1 cellular context compared by ENCODE assay signal in the genomic region with DNA sequence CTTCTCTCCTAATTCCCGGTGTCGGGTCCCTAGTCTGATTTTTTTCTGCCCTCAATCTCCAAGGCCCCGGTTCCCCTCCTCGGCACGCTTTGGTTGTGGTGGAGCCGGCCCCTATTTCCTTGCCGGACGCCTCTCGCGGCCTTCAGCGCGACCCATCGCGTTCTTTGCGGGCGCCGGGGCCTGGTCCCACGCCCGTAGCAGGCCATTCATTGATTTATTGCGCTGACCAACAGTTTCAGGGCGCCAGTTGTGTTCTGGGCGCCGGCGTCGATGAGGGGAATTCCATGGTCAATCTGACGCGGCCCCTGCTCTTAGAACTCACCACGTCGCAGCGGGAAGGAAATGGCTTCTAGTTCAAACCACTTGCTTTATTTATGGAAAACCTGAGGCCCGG.
TF ChIP-seq lines count a peak whose summit lies in the region.

No MANE protein-coding gene starts in this region.

TF ChIP-seq in HepG2, 621 proteins besides CTCF, POLR2A, EP300 and RAD21 (continued from another document and continues in another):
- TF ChIP-seq, protein P1, sequence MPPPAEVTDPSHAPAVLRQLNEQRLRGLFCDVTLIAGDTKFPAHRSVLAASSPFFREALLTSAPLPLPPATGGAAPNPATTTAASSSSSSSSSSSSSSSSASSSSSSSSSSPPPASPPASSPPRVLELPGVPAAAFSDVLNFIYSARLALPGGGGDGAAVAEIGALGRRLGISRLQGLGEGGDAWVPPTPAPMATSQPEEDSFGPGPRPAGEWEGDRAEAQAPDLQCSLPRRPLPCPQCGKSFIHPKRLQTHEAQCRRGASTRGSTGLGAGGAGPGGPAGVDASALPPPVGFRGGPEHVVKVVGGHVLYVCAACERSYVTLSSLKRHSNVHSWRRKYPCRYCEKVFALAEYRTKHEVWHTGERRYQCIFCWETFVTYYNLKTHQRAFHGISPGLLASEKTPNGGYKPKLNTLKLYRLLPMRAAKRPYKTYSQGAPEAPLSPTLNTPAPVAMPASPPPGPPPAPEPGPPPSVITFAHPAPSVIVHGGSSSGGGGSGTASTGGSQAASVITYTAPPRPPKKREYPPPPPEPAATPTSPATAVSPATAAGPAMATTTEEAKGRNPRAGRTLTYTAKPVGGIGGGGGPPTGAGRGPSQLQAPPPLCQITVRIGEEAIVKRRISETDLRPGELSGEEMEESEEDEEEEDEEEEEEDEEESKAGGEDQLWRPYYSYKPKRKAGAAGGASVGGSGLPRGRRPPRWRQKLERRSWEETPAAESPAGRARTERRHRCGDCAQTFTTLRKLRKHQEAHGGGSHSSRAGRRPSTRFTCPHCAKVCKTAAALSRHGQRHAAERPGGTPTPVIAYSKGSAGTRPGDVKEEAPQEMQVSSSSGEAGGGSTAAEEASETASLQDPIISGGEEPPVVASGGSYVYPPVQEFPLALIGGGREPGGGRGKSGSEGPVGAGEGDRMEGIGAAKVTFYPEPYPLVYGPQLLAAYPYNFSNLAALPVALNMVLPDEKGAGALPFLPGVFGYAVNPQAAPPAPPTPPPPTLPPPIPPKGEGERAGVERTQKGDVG (CRISPR knock-in tag; IDR thresholded peaks at IDR 0.05; ENCODE audit: borderline replicate concordance): no peak
- TF ChIP-seq, protein P2, sequence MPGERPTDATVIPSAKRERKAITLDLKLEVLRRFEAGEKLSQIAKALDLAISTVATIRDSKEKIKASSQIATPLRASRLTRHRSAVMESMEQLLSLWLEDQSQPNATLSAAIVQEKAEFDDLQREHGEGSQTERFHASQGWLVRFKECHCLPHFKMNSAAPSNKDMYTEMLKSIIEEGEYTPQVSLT (CRISPR knock-in tag; IDR thresholded peaks at IDR 0.05; ENCODE audit: borderline replicate concordance, low read depth): no peak
- TF ChIP-seq ZNF3 (CRISPR knock-in tag; IDR thresholded peaks at IDR 0.05) (no peak; the same call in 1 of the 2 replicates), DNMT3B (CRISPR knock-in tag; conservative IDR thresholded peaks at IDR 0.05) (no peak), FOSL2 (CRISPR knock-in tag; IDR thresholded peaks at IDR 0.05) (no peak), SYNCRIP (IDR thresholded peaks at IDR 0.05; ENCODE audit: insufficient read depth, low read depth, low read length) (no peak), NFKB2 (CRISPR knock-in tag; IDR thresholded peaks at IDR 0.05; ENCODE audit: borderline replicate concordance) (no peak; the same call in 1 of the 2 replicates), ZNF367 (CRISPR knock-in tag; IDR thresholded peaks at IDR 0.05; ENCODE audit: borderline replicate concordance) (peak; percentile 9; the same call in 1 of the 2 replicates), ZFP36L1 (CRISPR knock-in tag; IDR thresholded peaks at IDR 0.05) (no peak), ZNF331 (CRISPR knock-in tag; IDR thresholded peaks at IDR 0.05) (no peak), ZBTB42 (CRISPR knock-in tag; IDR thresholded peaks at IDR 0.05) (no peak; the same call in 1 of the 2 replicates), ARNT2 (CRISPR knock-in tag; IDR thresholded peaks at IDR 0.05; ENCODE audit: low read depth) (no peak), ZNF446 (CRISPR knock-in tag; IDR thresholded peaks at IDR 0.05) (0 out of 2 replicates have a peak, but pooled peaks have one; percentile 29), MXD4 (CRISPR knock-in tag; IDR thresholded peaks at IDR 0.05) (no peak), ZFP36L2 (CRISPR knock-in tag; IDR thresholded peaks at IDR 0.05) (no peak), ZNF652 (CRISPR knock-in tag; IDR thresholded peaks at IDR 0.05; ENCODE audit: borderline replicate concordance, low read depth) (no peak), RFX1 (IDR thresholded peaks at IDR 0.05) (no peak), ZNF160 (CRISPR knock-in tag; IDR thresholded peaks at IDR 0.05) (no peak; the same call in 1 of the 2 replicates), ZNF335 (CRISPR knock-in tag; IDR thresholded peaks at IDR 0.05) (no peak), NONO (IDR thresholded peaks at IDR 0.05) (no peak), NONO (CRISPR knock-in tag; conservative IDR thresholded peaks at IDR 0.05) (no peak), ZNF333 (CRISPR knock-in tag; IDR thresholded peaks at IDR 0.05; ENCODE audit: borderline replicate concordance) (0 out of 2 replicates have a peak, but pooled peaks have one; percentile 3), ARNTL (CRISPR knock-in tag; IDR thresholded peaks at IDR 0.05) (no peak), ZNF746 (CRISPR knock-in tag; IDR thresholded peaks at IDR 0.05) (no peak), PCBP1 (IDR thresholded peaks at IDR 0.05; ENCODE audit: borderline replicate concordance, low read depth, low read length) (peak; percentile 72; the same call in 1 of the 2 replicates), EEA1 (CRISPR knock-in tag; IDR thresholded peaks at IDR 0.05; ENCODE audit: borderline replicate concordance) (no peak), ATF7 (IDR thresholded peaks at IDR 0.05) (no peak), ATF7 (CRISPR knock-in tag; IDR thresholded peaks at IDR 0.05) (no peak), CBX5 (CRISPR knock-in tag; IDR thresholded peaks at IDR 0.05; ENCODE audit: borderline replicate concordance) (0 out of 2 replicates have a peak, but pooled peaks have one; percentile 30), SKI (IDR thresholded peaks at IDR 0.05; ENCODE audit: partially characterized antibody) (no peak), CC2D1A (CRISPR knock-in tag; IDR thresholded peaks at IDR 0.05) (no peak)
- TF ChIP-seq, protein P3, sequence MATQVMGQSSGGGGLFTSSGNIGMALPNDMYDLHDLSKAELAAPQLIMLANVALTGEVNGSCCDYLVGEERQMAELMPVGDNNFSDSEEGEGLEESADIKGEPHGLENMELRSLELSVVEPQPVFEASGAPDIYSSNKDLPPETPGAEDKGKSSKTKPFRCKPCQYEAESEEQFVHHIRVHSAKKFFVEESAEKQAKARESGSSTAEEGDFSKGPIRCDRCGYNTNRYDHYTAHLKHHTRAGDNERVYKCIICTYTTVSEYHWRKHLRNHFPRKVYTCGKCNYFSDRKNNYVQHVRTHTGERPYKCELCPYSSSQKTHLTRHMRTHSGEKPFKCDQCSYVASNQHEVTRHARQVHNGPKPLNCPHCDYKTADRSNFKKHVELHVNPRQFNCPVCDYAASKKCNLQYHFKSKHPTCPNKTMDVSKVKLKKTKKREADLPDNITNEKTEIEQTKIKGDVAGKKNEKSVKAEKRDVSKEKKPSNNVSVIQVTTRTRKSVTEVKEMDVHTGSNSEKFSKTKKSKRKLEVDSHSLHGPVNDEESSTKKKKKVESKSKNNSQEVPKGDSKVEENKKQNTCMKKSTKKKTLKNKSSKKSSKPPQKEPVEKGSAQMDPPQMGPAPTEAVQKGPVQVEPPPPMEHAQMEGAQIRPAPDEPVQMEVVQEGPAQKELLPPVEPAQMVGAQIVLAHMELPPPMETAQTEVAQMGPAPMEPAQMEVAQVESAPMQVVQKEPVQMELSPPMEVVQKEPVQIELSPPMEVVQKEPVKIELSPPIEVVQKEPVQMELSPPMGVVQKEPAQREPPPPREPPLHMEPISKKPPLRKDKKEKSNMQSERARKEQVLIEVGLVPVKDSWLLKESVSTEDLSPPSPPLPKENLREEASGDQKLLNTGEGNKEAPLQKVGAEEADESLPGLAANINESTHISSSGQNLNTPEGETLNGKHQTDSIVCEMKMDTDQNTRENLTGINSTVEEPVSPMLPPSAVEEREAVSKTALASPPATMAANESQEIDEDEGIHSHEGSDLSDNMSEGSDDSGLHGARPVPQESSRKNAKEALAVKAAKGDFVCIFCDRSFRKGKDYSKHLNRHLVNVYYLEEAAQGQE (IDR thresholded peaks at IDR 0.05; ENCODE audit: borderline replicate concordance in 1 of 2, low read depth in 1 of 2, low read length in 2 of 2): peak in 1 of 2 experiments; percentile 55; a peak in 1 of 4 replicates
- TF ChIP-seq, protein P4, sequence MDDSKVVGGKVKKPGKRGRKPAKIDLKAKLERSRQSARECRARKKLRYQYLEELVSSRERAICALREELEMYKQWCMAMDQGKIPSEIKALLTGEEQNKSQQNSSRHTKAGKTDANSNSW (CRISPR knock-in tag; IDR thresholded peaks at IDR 0.05; ENCODE audit: borderline replicate concordance): no peak
- TF ChIP-seq, protein P5, sequence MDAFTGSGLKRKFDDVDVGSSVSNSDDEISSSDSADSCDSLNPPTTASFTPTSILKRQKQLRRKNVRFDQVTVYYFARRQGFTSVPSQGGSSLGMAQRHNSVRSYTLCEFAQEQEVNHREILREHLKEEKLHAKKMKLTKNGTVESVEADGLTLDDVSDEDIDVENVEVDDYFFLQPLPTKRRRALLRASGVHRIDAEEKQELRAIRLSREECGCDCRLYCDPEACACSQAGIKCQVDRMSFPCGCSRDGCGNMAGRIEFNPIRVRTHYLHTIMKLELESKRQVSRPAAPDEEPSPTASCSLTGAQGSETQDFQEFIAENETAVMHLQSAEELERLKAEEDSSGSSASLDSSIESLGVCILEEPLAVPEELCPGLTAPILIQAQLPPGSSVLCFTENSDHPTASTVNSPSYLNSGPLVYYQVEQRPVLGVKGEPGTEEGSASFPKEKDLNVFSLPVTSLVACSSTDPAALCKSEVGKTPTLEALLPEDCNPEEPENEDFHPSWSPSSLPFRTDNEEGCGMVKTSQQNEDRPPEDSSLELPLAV (CRISPR knock-in tag; conservative IDR thresholded peaks at IDR 0.05; ENCODE audit: low read depth): no peak
- TF ChIP-seq, protein P6, sequence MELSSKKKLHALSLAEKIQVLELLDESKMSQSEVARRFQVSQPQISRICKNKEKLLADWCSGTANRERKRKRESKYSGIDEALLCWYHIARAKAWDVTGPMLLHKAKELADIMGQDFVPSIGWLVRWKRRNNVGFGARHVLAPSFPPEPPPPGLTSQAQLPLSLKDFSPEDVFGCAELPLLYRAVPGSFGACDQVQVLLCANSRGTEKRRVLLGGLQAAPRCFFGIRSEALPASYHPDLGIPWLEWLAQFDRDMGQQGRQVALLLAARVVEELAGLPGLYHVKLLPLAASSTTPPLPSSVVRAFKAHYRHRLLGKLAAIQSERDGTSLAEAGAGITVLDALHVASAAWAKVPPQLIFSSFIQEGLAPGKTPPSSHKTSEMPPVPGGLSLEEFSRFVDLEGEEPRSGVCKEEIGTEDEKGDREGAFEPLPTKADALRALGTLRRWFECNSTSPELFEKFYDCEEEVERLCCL (CRISPR knock-in tag; IDR thresholded peaks at IDR 0.05; ENCODE audit: borderline replicate concordance): 0 out of 2 replicates have a peak, but pooled peaks have one; percentile 80
- TF ChIP-seq, protein P7, sequence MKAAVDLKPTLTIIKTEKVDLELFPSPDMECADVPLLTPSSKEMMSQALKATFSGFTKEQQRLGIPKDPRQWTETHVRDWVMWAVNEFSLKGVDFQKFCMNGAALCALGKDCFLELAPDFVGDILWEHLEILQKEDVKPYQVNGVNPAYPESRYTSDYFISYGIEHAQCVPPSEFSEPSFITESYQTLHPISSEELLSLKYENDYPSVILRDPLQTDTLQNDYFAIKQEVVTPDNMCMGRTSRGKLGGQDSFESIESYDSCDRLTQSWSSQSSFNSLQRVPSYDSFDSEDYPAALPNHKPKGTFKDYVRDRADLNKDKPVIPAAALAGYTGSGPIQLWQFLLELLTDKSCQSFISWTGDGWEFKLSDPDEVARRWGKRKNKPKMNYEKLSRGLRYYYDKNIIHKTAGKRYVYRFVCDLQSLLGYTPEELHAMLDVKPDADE (CRISPR knock-in tag; IDR thresholded peaks at IDR 0.05): no peak
- TF ChIP-seq, protein P8, sequence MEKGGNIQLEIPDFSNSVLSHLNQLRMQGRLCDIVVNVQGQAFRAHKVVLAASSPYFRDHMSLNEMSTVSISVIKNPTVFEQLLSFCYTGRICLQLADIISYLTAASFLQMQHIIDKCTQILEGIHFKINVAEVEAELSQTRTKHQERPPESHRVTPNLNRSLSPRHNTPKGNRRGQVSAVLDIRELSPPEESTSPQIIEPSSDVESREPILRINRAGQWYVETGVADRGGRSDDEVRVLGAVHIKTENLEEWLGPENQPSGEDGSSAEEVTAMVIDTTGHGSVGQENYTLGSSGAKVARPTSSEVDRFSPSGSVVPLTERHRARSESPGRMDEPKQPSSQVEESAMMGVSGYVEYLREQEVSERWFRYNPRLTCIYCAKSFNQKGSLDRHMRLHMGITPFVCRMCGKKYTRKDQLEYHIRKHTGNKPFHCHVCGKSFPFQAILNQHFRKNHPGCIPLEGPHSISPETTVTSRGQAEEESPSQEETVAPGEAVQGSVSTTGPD (CRISPR knock-in tag; IDR thresholded peaks at IDR 0.05): peak; percentile 21; the same call in 1 of the 2 replicates
- TF ChIP-seq, protein P9, sequence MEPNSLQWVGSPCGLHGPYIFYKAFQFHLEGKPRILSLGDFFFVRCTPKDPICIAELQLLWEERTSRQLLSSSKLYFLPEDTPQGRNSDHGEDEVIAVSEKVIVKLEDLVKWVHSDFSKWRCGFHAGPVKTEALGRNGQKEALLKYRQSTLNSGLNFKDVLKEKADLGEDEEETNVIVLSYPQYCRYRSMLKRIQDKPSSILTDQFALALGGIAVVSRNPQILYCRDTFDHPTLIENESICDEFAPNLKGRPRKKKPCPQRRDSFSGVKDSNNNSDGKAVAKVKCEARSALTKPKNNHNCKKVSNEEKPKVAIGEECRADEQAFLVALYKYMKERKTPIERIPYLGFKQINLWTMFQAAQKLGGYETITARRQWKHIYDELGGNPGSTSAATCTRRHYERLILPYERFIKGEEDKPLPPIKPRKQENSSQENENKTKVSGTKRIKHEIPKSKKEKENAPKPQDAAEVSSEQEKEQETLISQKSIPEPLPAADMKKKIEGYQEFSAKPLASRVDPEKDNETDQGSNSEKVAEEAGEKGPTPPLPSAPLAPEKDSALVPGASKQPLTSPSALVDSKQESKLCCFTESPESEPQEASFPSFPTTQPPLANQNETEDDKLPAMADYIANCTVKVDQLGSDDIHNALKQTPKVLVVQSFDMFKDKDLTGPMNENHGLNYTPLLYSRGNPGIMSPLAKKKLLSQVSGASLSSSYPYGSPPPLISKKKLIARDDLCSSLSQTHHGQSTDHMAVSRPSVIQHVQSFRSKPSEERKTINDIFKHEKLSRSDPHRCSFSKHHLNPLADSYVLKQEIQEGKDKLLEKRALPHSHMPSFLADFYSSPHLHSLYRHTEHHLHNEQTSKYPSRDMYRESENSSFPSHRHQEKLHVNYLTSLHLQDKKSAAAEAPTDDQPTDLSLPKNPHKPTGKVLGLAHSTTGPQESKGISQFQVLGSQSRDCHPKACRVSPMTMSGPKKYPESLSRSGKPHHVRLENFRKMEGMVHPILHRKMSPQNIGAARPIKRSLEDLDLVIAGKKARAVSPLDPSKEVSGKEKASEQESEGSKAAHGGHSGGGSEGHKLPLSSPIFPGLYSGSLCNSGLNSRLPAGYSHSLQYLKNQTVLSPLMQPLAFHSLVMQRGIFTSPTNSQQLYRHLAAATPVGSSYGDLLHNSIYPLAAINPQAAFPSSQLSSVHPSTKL (CRISPR knock-in tag; IDR thresholded peaks at IDR 0.05): no peak
- TF ChIP-seq, protein P10, sequence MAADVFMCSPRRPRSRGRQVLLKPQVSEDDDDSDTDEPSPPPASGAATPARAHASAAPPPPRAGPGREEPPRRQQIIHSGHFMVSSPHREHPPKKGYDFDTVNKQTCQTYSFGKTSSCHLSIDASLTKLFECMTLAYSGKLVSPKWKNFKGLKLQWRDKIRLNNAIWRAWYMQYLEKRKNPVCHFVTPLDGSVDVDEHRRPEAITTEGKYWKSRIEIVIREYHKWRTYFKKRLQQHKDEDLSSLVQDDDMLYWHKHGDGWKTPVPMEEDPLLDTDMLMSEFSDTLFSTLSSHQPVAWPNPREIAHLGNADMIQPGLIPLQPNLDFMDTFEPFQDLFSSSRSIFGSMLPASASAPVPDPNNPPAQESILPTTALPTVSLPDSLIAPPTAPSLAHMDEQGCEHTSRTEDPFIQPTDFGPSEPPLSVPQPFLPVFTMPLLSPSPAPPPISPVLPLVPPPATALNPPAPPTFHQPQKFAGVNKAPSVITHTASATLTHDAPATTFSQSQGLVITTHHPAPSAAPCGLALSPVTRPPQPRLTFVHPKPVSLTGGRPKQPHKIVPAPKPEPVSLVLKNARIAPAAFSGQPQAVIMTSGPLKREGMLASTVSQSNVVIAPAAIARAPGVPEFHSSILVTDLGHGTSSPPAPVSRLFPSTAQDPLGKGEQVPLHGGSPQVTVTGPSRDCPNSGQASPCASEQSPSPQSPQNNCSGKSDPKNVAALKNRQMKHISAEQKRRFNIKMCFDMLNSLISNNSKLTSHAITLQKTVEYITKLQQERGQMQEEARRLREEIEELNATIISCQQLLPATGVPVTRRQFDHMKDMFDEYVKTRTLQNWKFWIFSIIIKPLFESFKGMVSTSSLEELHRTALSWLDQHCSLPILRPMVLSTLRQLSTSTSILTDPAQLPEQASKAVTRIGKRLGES (CRISPR knock-in tag; IDR thresholded peaks at IDR 0.05; ENCODE audit: borderline replicate concordance): no peak
